In the genomic region with DNA sequence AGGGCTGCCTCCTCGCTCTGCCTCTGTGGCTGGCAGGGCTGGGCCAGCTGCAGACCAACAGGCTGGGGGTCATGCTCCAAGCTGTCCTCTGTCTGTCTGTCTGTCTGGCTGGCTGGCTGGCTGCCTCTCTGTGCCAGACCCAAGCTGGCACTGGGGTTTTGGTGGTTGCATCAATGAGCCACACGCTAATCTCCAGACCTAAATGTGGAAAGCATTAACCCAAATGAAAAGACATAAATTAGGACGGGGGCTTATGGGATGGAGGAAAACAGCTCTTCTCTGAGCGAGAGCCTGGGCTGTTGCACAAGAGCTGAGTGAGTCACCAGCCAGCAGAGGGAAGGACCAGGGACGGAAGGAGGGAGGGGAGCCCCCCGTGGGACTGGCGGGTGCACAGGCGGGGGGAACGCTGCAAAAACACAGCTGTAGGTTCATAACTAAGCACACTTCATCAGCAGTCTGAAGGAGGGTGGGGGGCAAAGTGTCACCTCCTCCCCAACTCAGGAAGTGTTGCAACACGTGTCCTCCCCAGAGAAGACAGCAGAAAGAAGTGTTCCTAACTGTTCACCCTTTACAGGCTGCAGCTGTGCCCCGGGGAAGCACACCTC, we compare ENCODE assay signal across 8 cellular contexts.
DNase-seq lines count a peak whose midpoint lies in the region; ATAC-seq and TF ChIP-seq lines count a peak whose summit lies in the region.

No MANE protein-coding gene starts in this region.

- H3K27me3 ChIP-seq in endodermal cell (ENCODE audit: control insufficient read depth, insufficient read depth, low read length, poor library complexity, severe bottlenecking), result no peaks in the 10 kb centered on the region

- no peak for TF ChIP-seq CTCF in endodermal cell (conservative IDR thresholded peaks at IDR 0.05)

- H3K36me3 ChIP-seq in endodermal cell (ENCODE audit: control insufficient read depth, insufficient read depth, low read length), result no peaks in the 10 kb centered on the region

- H3K4me1 Mint-ChIP-seq in endodermal cell (peaks cover 33% of the 10 kb centered on the region), naive B cell (peaks cover 60 to 79% (median 61%) of the 10 kb centered on the region in 3 donors)

- H3K27me3 Mint-ChIP-seq in endodermal cell (ENCODE audit: insufficient read depth) (no peaks in the 10 kb centered on the region), naive B cell (no peaks in the 10 kb centered on the region)

- ATAC-seq in GM19351 (IDR thresholded peaks at IDR 0.05; ENCODE audit: unreplicated experiment) (peak; percentile 52), naive B cell (ENCODE audit: low read depth in 2 of 2) (peak; percentile 59 to 66)
- peak; percentile 87 for ATAC-seq in stimulated activated naive CD8-positive, alpha-beta T cell treated with anti-CD3 and anti-CD28 coated beads, Interleukin-15, Interleukin-2, amounts not matched to agents 100 U/mL and 50 U/mL, for 24 hours

- peaks cover 4% of the 10 kb centered on the region for H3K9me3 ChIP-seq in endodermal cell (ENCODE audit: control insufficient read depth, low read length)

- H3K36me3 Mint-ChIP-seq in endodermal cell (ENCODE audit: low read depth) (no peaks in the 10 kb centered on the region), naive B cell (no peaks in the 10 kb centered on the region)

- no peak overlapping the region for H3K4me3 Mint-ChIP-seq in endodermal cell
- peak overlapping the region; percentile 60 to 90 (median 82) for H3K4me3 Mint-ChIP-seq in naive B cell

- DNase-seq in Kasumi-1 (lab: John Stamatoyannopoulos, UW), result peak; percentile 82 to 93
- DNase-seq in activated CD8-positive, alpha-beta memory T cell treated with anti-CD3 and anti-CD28 coated beads for 4 hours (ENCODE audit: low read depth in 2 of 2), result peak; percentile 63 to 64
- DNase-seq in endodermal cell, result peak; percentile 80
- peak; percentile 78 for DNase-seq in naive B cell
- DNase-seq in stimulated activated naive CD8-positive, alpha-beta T cell treated with anti-CD3 and anti-CD28 coated beads, Interleukin-15, Interleukin-2, amounts not matched to agents 100 U/mL and 50 U/mL, for 24 hours, result peak; percentile 77
- DNase-seq in NCI-H1105 treated with DMSO at 0.1 percent for 48 hours (lab: John Stamatoyannopoulos, UW), result no peak
- no peak for DNase-seq in activated CD4-positive, CD25-positive, alpha-beta regulatory T cell (lab: John Stamatoyannopoulos, UW)

- H3K9me3 Mint-ChIP-seq in endodermal cell (peaks cover 13% of the 10 kb centered on the region), naive B cell (no peaks in the 10 kb centered on the region)

- no peaks in the 10 kb centered on the region for H3K4me1 ChIP-seq in endodermal cell (ENCODE audit: control insufficient read depth, insufficient read depth, low read length)

- no peak overlapping the region for H3K9ac ChIP-seq in endodermal cell (ENCODE audit: extremely low read depth, low read length, poor library complexity, severe bottlenecking)

- no peak overlapping the region for H3K4me3 ChIP-seq in endodermal cell (ENCODE audit: low read length)

- no peak overlapping the region for H3K27ac ChIP-seq in endodermal cell (ENCODE audit: low read depth, low read length)

- 82 to 83% methylated on average over 4 to 11 of the region's 11 CpGs for WGBS in endodermal cell (ENCODE audit: insufficient coverage in 1 of 2, insufficient read length in 1 of 2), 2 experiments

- H3K27ac Mint-ChIP-seq in endodermal cell (no peak overlapping the region), naive B cell (peak overlapping the region; percentile 96 to 99 (median 98))

Comparison
In these comparisons a context has a peak if more than half of its experiments do, and no peak if none do; other contexts are left out.
1. DNase-seq: peak in Kasumi-1 (2 of 2), activated CD8-positive, alpha-beta memory T cell treated with anti-CD3 and anti-CD28 coated beads for 4 hours (2 of 2), endodermal cell (single experiment), naive B cell (single experiment) and stimulated activated naive CD8-positive, alpha-beta T cell treated with anti-CD3 and anti-CD28 coated beads, Interleukin-15, Interleukin-2, amounts not matched to agents 100 U/mL and 50 U/mL, for 24 hours (single experiment); none in NCI-H1105 treated with DMSO at 0.1 percent for 48 hours (single experiment) and activated CD4-positive, CD25-positive, alpha-beta regulatory T cell (0 of 4).
2. Peak in every context shown above with its lines, with median percentiles within 50 percentile points of each other: ATAC-seq.